ENCODE assay signal across 21 cellular contexts in genomic region chr5:68429510-68429909, GRCh38.
DNase-seq lines count a peak whose midpoint lies in the region; ATAC-seq, FAIRE-seq and TF ChIP-seq lines count a peak whose summit lies in the region.
"Had no signal": no experiment of that assay in that cellular context is flagged by ENCODE, and none has a peak within 500 bp of the region (broad histone marks: within the 10 kb centered on the region; RNA-seq: fewer than 3 reads in every experiment).

No MANE protein-coding gene starts in this region.

- H3K27me3 ChIP-seq in pancreas: no peaks in the 10 kb centered on the region
- H3K27me3 ChIP-seq: BLaER1 had no signal

- H3K36me3 ChIP-seq in pancreas: no peaks in the 10 kb centered on the region
- H3K36me3 ChIP-seq: BLaER1, HAP-1 had no signal

- peaks cover 60% of the 10 kb centered on the region for H3K4me1 Mint-ChIP-seq in activated CD4-positive, alpha-beta T cell treated with anti-CD3 and anti-CD28 coated beads, Interleukin-2, amount 10 ng/mL, durations not matched to agents 24 days and 14 days
- peaks cover 62% of the 10 kb centered on the region for H3K4me1 Mint-ChIP-seq in activated CD4-positive, alpha-beta T cell treated with anti-CD3 and anti-CD28 coated beads for 36 hours
- H3K4me1 Mint-ChIP-seq in nephron progenitor cell: peaks cover 35% of the 10 kb centered on the region

- H3K4me1 ChIP-seq in pancreas: peaks cover 0 to 7% (median 0%) of the 10 kb centered on the region in 3 donors
- H3K4me1 ChIP-seq: HAP-1 had no signal

- peak overlapping the region; percentile 64 for H3K27ac ChIP-seq in temporal lobe (ENCODE audit: low read depth, low read length)
- no peak overlapping the region for H3K27ac ChIP-seq in pancreas
- H3K27ac ChIP-seq: 22Rv1, BLaER1, C4-2B had no signal

- H3K27me3 Mint-ChIP-seq in activated CD4-positive, alpha-beta T cell treated with anti-CD3 and anti-CD28 coated beads, Interleukin-2, amount 10 ng/mL, durations not matched to agents 24 days and 14 days: peaks cover 29% of the 10 kb centered on the region
- peaks cover 13% of the 10 kb centered on the region for H3K27me3 Mint-ChIP-seq in activated CD4-positive, alpha-beta T cell treated with anti-CD3 and anti-CD28 coated beads for 36 hours
- no peaks in the 10 kb centered on the region for H3K27me3 Mint-ChIP-seq in nephron progenitor cell (ENCODE audit: low read depth, poor library complexity)
- H3K27me3 Mint-ChIP-seq: B cell; CD4-positive, CD25-positive, alpha-beta regulatory T cell had no signal

- H3K4me3 ChIP-seq in lower leg skin (ENCODE audit: low read depth, poor library complexity, severe bottlenecking): no peak overlapping the region
- no peak overlapping the region for H3K4me3 ChIP-seq in pancreas
- H3K4me3 ChIP-seq: BLaER1, HAP-1 had no signal

- no peak for ATAC-seq in activated CD4-positive, alpha-beta T cell treated with anti-CD3 and anti-CD28 coated beads for 36 hours
- no peak for ATAC-seq in pancreas
- ATAC-seq: CD8-positive, alpha-beta T cell had no signal

- no peak for TF ChIP-seq POLR2A in lower leg skin (IDR thresholded peaks at IDR 0.05)

- TF ChIP-seq CTCF in nephron progenitor cell (IDR thresholded peaks at IDR 0.05) (no peak), lower leg skin (IDR thresholded peaks at IDR 0.05) (no peak), pancreas (IDR thresholded peaks at IDR 0.05) (no peak)

- CTCF ChIA-PET in activated CD4-positive, alpha-beta T cell treated with anti-CD3 and anti-CD28 coated beads for 36 hours (lab: Charles Lee): no interaction called here

- intact Hi-C loops in activated CD4-positive, alpha-beta T cell treated with anti-CD3 and anti-CD28 coated beads, Interleukin-2, amount 10 ng/mL, durations not matched to agents 24 days and 14 days (cut with micrococcal nuclease): loop anchor here (10.0 kb wide), 1 partner anchor 1225 kb away; no protein-coding TSS in a partner anchor
- intact Hi-C loops in activated CD4-positive, alpha-beta T cell treated with anti-CD3 and anti-CD28 coated beads for 36 hours (cut with DNase I, micrococcal nuclease): no loop called here
- intact Hi-C loops in lower leg skin (cut with DNase I; ENCODE audit: low total_unique reads): no loop called here
- intact Hi-C loops in pancreas (cut with DNase I): no loop called here

- no peaks in the 10 kb centered on the region for H3K9me3 Mint-ChIP-seq in activated CD4-positive, alpha-beta T cell treated with anti-CD3 and anti-CD28 coated beads, Interleukin-2, amount 10 ng/mL, durations not matched to agents 24 days and 14 days
- no peaks in the 10 kb centered on the region for H3K9me3 Mint-ChIP-seq in activated CD4-positive, alpha-beta T cell treated with anti-CD3 and anti-CD28 coated beads for 36 hours (ENCODE audit: low read depth)
- H3K9me3 Mint-ChIP-seq in nephron progenitor cell: peaks cover 6% of the 10 kb centered on the region
- H3K9me3 Mint-ChIP-seq: CD8-positive, alpha-beta T cell had no signal

- no peak overlapping the region for H3K4me3 Mint-ChIP-seq in activated CD4-positive, alpha-beta T cell treated with anti-CD3 and anti-CD28 coated beads, Interleukin-2, amount 10 ng/mL, durations not matched to agents 24 days and 14 days
- H3K4me3 Mint-ChIP-seq in activated CD4-positive, alpha-beta T cell treated with anti-CD3 and anti-CD28 coated beads for 36 hours: no peak overlapping the region
- H3K4me3 Mint-ChIP-seq in nephron progenitor cell: no peak overlapping the region
- H3K4me3 Mint-ChIP-seq: B cell; CD4-positive, CD25-positive, alpha-beta regulatory T cell; CD8-positive, alpha-beta T cell; HFFc6 had no signal

- no peaks in the 10 kb centered on the region for H3K9me3 ChIP-seq in pancreas
- H3K9me3 ChIP-seq: BLaER1, Caco-2, HAP-1 had no signal

- FAIRE-seq in pancreas (lab: Jason Lieb, UNC): no peak
- FAIRE-seq: A204.1, G401.6, H54 had no signal

- H3K36me3 Mint-ChIP-seq in activated CD4-positive, alpha-beta T cell treated with anti-CD3 and anti-CD28 coated beads, Interleukin-2, amount 10 ng/mL, durations not matched to agents 24 days and 14 days (ENCODE audit: low read depth): peaks cover 3% of the 10 kb centered on the region
- no peaks in the 10 kb centered on the region for H3K36me3 Mint-ChIP-seq in activated CD4-positive, alpha-beta T cell treated with anti-CD3 and anti-CD28 coated beads for 36 hours (ENCODE audit: low read depth)
- H3K36me3 Mint-ChIP-seq in nephron progenitor cell (ENCODE audit: low read depth): no peaks in the 10 kb centered on the region
- H3K36me3 Mint-ChIP-seq: CD4-positive, CD25-positive, alpha-beta regulatory T cell; CD8-positive, alpha-beta T cell had no signal

- 94 to 95% methylated on average over 2 of the region's 2 CpGs for WGBS in lower leg skin, 2 donors
- 74 to 76% methylated on average over 2 of the region's 2 CpGs for WGBS in pancreas, 2 donors

- peak overlapping the region; percentile 29 for H3K27ac Mint-ChIP-seq in activated CD4-positive, alpha-beta T cell treated with anti-CD3 and anti-CD28 coated beads, Interleukin-2, amount 10 ng/mL, durations not matched to agents 24 days and 14 days
- H3K27ac Mint-ChIP-seq in activated CD4-positive, alpha-beta T cell treated with anti-CD3 and anti-CD28 coated beads for 36 hours: no peak overlapping the region
- peak overlapping the region; percentile 43 for H3K27ac Mint-ChIP-seq in nephron progenitor cell
- H3K27ac Mint-ChIP-seq: B cell; CD4-positive, CD25-positive, alpha-beta regulatory T cell; CD8-positive, alpha-beta T cell; HFFc6 had no signal

- POLR2A ChIA-PET in activated CD4-positive, alpha-beta T cell treated with anti-CD3 and anti-CD28 coated beads for 36 hours (lab: Charles Lee): interaction anchor here (0.5 kb wide), 1 partner anchor 149 kb away, joined by 3 read pairs; no protein-coding TSS in a partner anchor

- DNase-seq in activated CD4-positive, alpha-beta T cell treated with anti-CD3 and anti-CD28 coated beads, Interleukin-2, amount 10 ng/mL, durations not matched to agents 24 days and 14 days: no peak
- no peak for DNase-seq in activated CD4-positive, alpha-beta T cell treated with anti-CD3 and anti-CD28 coated beads for 36 hours
- DNase-seq in nephron progenitor cell (no peak), lower leg skin (ENCODE audit: low spot score in 2 of 2) (no peak), pancreas (no peak)
- DNase-seq: Caco-2; CD4-positive, CD25-positive, alpha-beta regulatory T cell; CD8-positive, alpha-beta T cell; DMS153; DND-41; GOT3; HFFc6 had no signal
